27 cellular contexts compared by ENCODE assay signal in the genomic region with DNA sequence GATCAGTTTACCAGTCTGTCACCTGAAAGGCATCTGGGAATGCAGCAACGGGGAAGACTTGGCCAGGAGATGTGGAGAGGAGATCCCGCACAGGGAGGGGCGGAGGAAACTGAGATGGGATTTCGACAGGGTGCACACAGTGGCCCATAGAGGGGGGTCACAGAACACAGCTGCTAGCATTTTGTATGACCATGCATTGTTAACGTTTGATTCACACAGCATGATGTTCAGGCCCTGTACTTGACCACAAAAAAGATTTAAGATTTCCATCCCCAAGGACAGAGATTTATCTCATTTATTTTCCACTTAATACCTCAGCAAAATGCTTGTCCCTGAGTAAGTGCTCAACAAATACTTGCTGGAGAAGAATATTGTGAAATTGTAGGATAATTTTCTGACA.
"Had no signal": no experiment of that assay in that cellular context is flagged by ENCODE, and none has a peak within 500 bp of the region (broad histone marks: within the 10 kb centered on the region; RNA-seq: fewer than 3 reads in every experiment).

No MANE protein-coding gene starts in this region.

- FAIRE-seq: pancreas, TTC549 had no signal

- H3K27me3 ChIP-seq: foreskin keratinocyte, hepatocyte, pancreas, suprapubic skin, tibial nerve had no signal

- H3K9me3 ChIP-seq: left ventricle myocardium inferior, pancreas, suprapubic skin had no signal

- DNase-seq: activated CD4-positive, alpha-beta T cell treated with anti-CD3 and anti-CD28 coated beads for 1 hour; activated CD8-positive, alpha-beta memory T cell treated with anti-CD3 and anti-CD28 coated beads for 24 hours; activated CD8-positive, alpha-beta memory T cell treated with anti-CD3 and anti-CD28 coated beads, Interleukin-2, amount 50 U/mL, for 48 hours; activated effector memory CD4-positive, alpha-beta T cell treated with Interleukin-2 at 50 U/mL for 16 hours; activated naive CD4-positive, alpha-beta T cell treated with anti-CD3 and anti-CD28 coated beads, Interleukin-2, amount 10 ng/mL, durations not matched to agents 7 days and 5 days; activated T-cell treated with anti-CD3 and anti-CD28 coated beads, Interleukin-2, amount 50 U/mL, for 4 hours; cerebellar nuclear complex; cortex of kidney; foreskin keratinocyte; immature natural killer cell; kidney glomerular epithelial cell; left ventricle myocardium inferior; mammary epithelial cell; midbrain; natural killer cell; pancreas; right cardiac atrium; stimulated activated CD4-positive, alpha-beta T cell treated with anti-CD3 and anti-CD28 coated beads, Interleukin-2, amount 100 ng/mL, for 24 hours; stimulated activated naive CD8-positive, alpha-beta T cell treated with anti-CD3 and anti-CD28 coated beads, Interleukin-15, amount 100 ng/mL, for 72 hours; T-helper 1 cell; WERI-Rb-1 had no signal

- H3K27ac ChIP-seq: foreskin keratinocyte, hepatocyte, left ventricle myocardium inferior, pancreas, skin epidermis, suprapubic skin, tibial nerve, WERI-Rb-1 had no signal

- H3K4me3 ChIP-seq: hepatocyte, left ventricle myocardium inferior, pancreas, skin epidermis, suprapubic skin, tibial nerve had no signal

- H3K4me1 ChIP-seq: foreskin keratinocyte, pancreas, suprapubic skin, tibial nerve had no signal

- ATAC-seq: activated T-cell treated with anti-CD3 and anti-CD28 coated beads, Interleukin-2, amount 50 U/mL, for 4 hours; foreskin keratinocyte; natural killer cell; pancreas; right cardiac atrium; stimulated activated effector memory CD8-positive, alpha-beta T cell treated with anti-CD3 and anti-CD28 coated beads, Interleukin-12 subunit alpha, Interleukin-12 subunit beta, amount 100 ng/mL, for 72 hours; stimulated activated naive CD8-positive, alpha-beta T cell treated with anti-CD3 and anti-CD28 coated beads, Interleukin-15, amount 100 ng/mL, for 72 hours had no signal
